Comparison of ENCODE assay signal across 28 cellular contexts in genomic region chr15:31318429-31318828, GRCh38.
"Had no signal": no experiment of that assay in that cellular context is flagged by ENCODE, and none has a peak within 500 bp of the region (broad histone marks: within the 10 kb centered on the region; RNA-seq: fewer than 3 reads in every experiment).

No MANE protein-coding gene starts in this region.

- H3K4me3 Mint-ChIP-seq: activated CD4-positive, alpha-beta memory T cell treated with anti-CD3 and anti-CD28 coated beads for 36 hours; activated CD4-positive, alpha-beta T cell treated with anti-CD3 and anti-CD28 coated beads for 36 hours; activated CD4-positive, alpha-beta T cell treated with anti-CD3 and anti-CD28 coated beads, Interleukin-2, amount 10 ng/mL, durations not matched to agents 24 days and 14 days; activated CD8-positive, alpha-beta memory T cell treated with anti-CD3 and anti-CD28 coated beads, Interleukin-2, amount 10 ng/mL, durations not matched to agents 7 days and 5 days; activated CD8-positive, alpha-beta T cell treated with anti-CD3 and anti-CD28 coated beads, Interleukin-2, amount 10 ng/mL, durations not matched to agents 7 days and 5 days; activated naive CD4-positive, alpha-beta T cell treated with anti-CD3 and anti-CD28 coated beads for 36 hours; activated naive CD4-positive, alpha-beta T cell treated with anti-CD3 and anti-CD28 coated beads, Interleukin-2, amount 50 U/mL, for 24 hours; activated naive CD8-positive, alpha-beta T cell treated with anti-CD3 and anti-CD28 coated beads for 36 hours; activated T-cell treated with anti-CD3 and anti-CD28 coated beads, Interleukin-2, amount 50 U/mL, for 72 hours; central memory CD8-positive, alpha-beta T cell; dendritic cell treated with granulocyte-macrophage colony-stimulating factor and Interleukin-4, amounts not matched to agents 40 ng/mL and 50 ng/mL, for 4 days; endodermal cell had no signal

- H3K36me3 Mint-ChIP-seq: activated CD4-positive, alpha-beta memory T cell treated with anti-CD3 and anti-CD28 coated beads for 36 hours; activated CD8-positive, alpha-beta memory T cell treated with anti-CD3 and anti-CD28 coated beads, Interleukin-2, amount 10 ng/mL, durations not matched to agents 7 days and 5 days; activated naive CD8-positive, alpha-beta T cell treated with anti-CD3 and anti-CD28 coated beads for 36 hours had no signal

- H3K27ac Mint-ChIP-seq: activated CD4-positive, alpha-beta memory T cell treated with anti-CD3 and anti-CD28 coated beads for 36 hours; activated CD4-positive, alpha-beta T cell treated with anti-CD3 and anti-CD28 coated beads for 36 hours; activated CD4-positive, alpha-beta T cell treated with anti-CD3 and anti-CD28 coated beads, Interleukin-2, amount 10 ng/mL, durations not matched to agents 24 days and 14 days; activated CD8-positive, alpha-beta memory T cell treated with anti-CD3 and anti-CD28 coated beads, Interleukin-2, amount 10 ng/mL, durations not matched to agents 7 days and 5 days; activated CD8-positive, alpha-beta T cell treated with anti-CD3 and anti-CD28 coated beads, Interleukin-2, amount 10 ng/mL, durations not matched to agents 7 days and 5 days; activated naive CD4-positive, alpha-beta T cell treated with anti-CD3 and anti-CD28 coated beads for 36 hours; activated naive CD4-positive, alpha-beta T cell treated with anti-CD3 and anti-CD28 coated beads, Interleukin-2, amount 50 U/mL, for 24 hours; activated naive CD8-positive, alpha-beta T cell treated with anti-CD3 and anti-CD28 coated beads for 36 hours; activated T-cell treated with anti-CD3 and anti-CD28 coated beads, Interleukin-2, amount 50 U/mL, for 72 hours; dendritic cell treated with granulocyte-macrophage colony-stimulating factor and Interleukin-4, amounts not matched to agents 40 ng/mL and 50 ng/mL, for 4 days; endodermal cell had no signal

- H3K27me3 Mint-ChIP-seq: activated CD4-positive, alpha-beta memory T cell treated with anti-CD3 and anti-CD28 coated beads for 36 hours; activated CD4-positive, alpha-beta T cell treated with anti-CD3 and anti-CD28 coated beads for 36 hours; activated CD4-positive, alpha-beta T cell treated with anti-CD3 and anti-CD28 coated beads, Interleukin-2, amount 10 ng/mL, durations not matched to agents 24 days and 14 days; activated CD8-positive, alpha-beta memory T cell treated with anti-CD3 and anti-CD28 coated beads, Interleukin-2, amount 10 ng/mL, durations not matched to agents 7 days and 5 days; activated naive CD4-positive, alpha-beta T cell treated with anti-CD3 and anti-CD28 coated beads, Interleukin-2, amount 50 U/mL, for 24 hours; activated naive CD8-positive, alpha-beta T cell treated with anti-CD3 and anti-CD28 coated beads for 36 hours; central memory CD8-positive, alpha-beta T cell had no signal

- H3K4me3 ChIP-seq: coronary artery, dorsolateral prefrontal cortex, gastrocnemius medialis had no signal

- DNase-seq: activated CD4-positive, alpha-beta memory T cell treated with anti-CD3 and anti-CD28 coated beads for 36 hours; activated CD4-positive, alpha-beta T cell treated with anti-CD3 and anti-CD28 coated beads for 36 hours; activated CD4-positive, alpha-beta T cell treated with anti-CD3 and anti-CD28 coated beads, Interleukin-2, amount 10 ng/mL, durations not matched to agents 24 days and 14 days; activated CD4-positive, CD25-positive, alpha-beta regulatory T cell; activated CD4-positive, CD25-positive, alpha-beta regulatory T cell treated with anti-CD3 and anti-CD28 coated beads, Interleukin-2, amount 50 U/mL, for 72 hours; activated CD8-positive, alpha-beta memory T cell treated with anti-CD3 and anti-CD28 coated beads, Interleukin-2, amount 10 ng/mL, durations not matched to agents 7 days and 5 days; activated CD8-positive, alpha-beta memory T cell treated with anti-CD3 and anti-CD28 coated beads, Interleukin-2, amount 50 U/mL, for 4 hours; activated CD8-positive, alpha-beta T cell treated with anti-CD3 and anti-CD28 coated beads, Interleukin-2, amount 10 ng/mL, durations not matched to agents 7 days and 5 days; activated effector memory CD4-positive, alpha-beta T cell treated with Interleukin-2 at 50 U/mL for 16 hours; activated naive CD4-positive, alpha-beta T cell treated with anti-CD3 and anti-CD28 coated beads for 36 hours; activated naive CD8-positive, alpha-beta T cell treated with anti-CD3 and anti-CD28 coated beads for 36 hours; activated T-cell treated with anti-CD3 and anti-CD28 coated beads, Interleukin-2, amount 50 U/mL, for 1 hour; activated T-cell treated with anti-CD3 and anti-CD28 coated beads, Interleukin-2, amount 50 U/mL, for 72 hours; amniotic stem cell; anterior cingulate cortex; brain microvascular endothelial cell; dorsolateral prefrontal cortex; effector memory CD4-positive, alpha-beta T cell; endodermal cell; foreskin keratinocyte; gastrocnemius medialis; glutamatergic neuron; T-helper 2 cell had no signal

- H3K27me3 ChIP-seq: dorsolateral prefrontal cortex, gastrocnemius medialis had no signal

- H3K9me3 Mint-ChIP-seq: activated naive CD4-positive, alpha-beta T cell treated with anti-CD3 and anti-CD28 coated beads, Interleukin-2, amount 50 U/mL, for 24 hours; central memory CD8-positive, alpha-beta T cell had no signal

- H3K36me3 ChIP-seq: brain microvascular endothelial cell, gastrocnemius medialis had no signal

- H3K27ac ChIP-seq: brain microvascular endothelial cell, coronary artery, foreskin keratinocyte, gastrocnemius medialis had no signal

- FAIRE-seq: astrocyte had no signal

- H3K4me1 ChIP-seq: foreskin keratinocyte, gastrocnemius medialis had no signal
